7 cellular contexts compared by ENCODE assay signal in genomic region chr15:75532413-75533250, GRCh38. TPM values are rescaled to one million over a fixed set of nuclear protein-coding genes. Genes with fewer than 3 reads are reported as not detected.
A peak's percentile ranks its signal among the peaks of the same experiment; 100 is the strongest.
DNase-seq lines count a peak whose midpoint lies in the region; ATAC-seq and TF ChIP-seq lines count a peak whose summit lies in the region.

No MANE protein-coding gene starts in this region.

- peaks cover 17% of the 10 kb centered on the region for H3K4me1 ChIP-seq in PC-3 (ENCODE audit: insufficient read depth, low read length)

- no peaks in the 10 kb centered on the region for H3K36me3 ChIP-seq in PC-3 (ENCODE audit: low read depth, low read length)

- H3K9ac ChIP-seq in PC-3 (ENCODE audit: low read length) = no peak overlapping the region

- no peaks in the 10 kb centered on the region for H3K9me2 ChIP-seq in PC-3 (replicated peaks; ENCODE audit: low read length)

- no peaks in the 10 kb centered on the region for H3K27me3 ChIP-seq in PC-3 (ENCODE audit: low read length)

- peak overlapping the region; percentile 62 for H3K27ac Mint-ChIP-seq in endothelial cell (ENCODE audit: unreplicated experiment)
- H3K27ac Mint-ChIP-seq in mesothelial cell of epicardium = peak overlapping the region; percentile 89

- H3K79me2 ChIP-seq in PC-3 (ENCODE audit: low read length) = peaks cover 9% of the 10 kb centered on the region; the same call in 1 of the 2 replicates

- ATAC-seq in PC-3 (peak; percentile 80), GM21786 (IDR thresholded peaks at IDR 0.05; ENCODE audit: unreplicated experiment) (no peak), HG03565 (IDR thresholded peaks at IDR 0.05; ENCODE audit: unreplicated experiment) (no peak)

- H3K9me3 ChIP-seq in PC-3 (ENCODE audit: low read length) = no peaks in the 10 kb centered on the region

- H3K4me3 Mint-ChIP-seq in endothelial cell (ENCODE audit: unreplicated experiment) (no peak overlapping the region), mesothelial cell of epicardium (no peak overlapping the region)

- POLR2A ChIA-PET in PC-3 (lab: Charles Lee; ENCODE audit: unreplicated experiment) = interaction anchor here (0.6 kb wide), 1 partner anchor 12 kb away, joined by 5 read pairs; no protein-coding TSS in a partner anchor

- no peaks in the 10 kb centered on the region for H3F3A ChIP-seq in PC-3 (ENCODE audit: low read length, unreplicated experiment)

- peak; percentile 32; the same call in 1 of the 3 replicates for TF ChIP-seq CTCF in GM12872 (IDR thresholded peaks at IDR 0.05; ENCODE audit: insufficient read depth, low read depth, low read length)
- TF ChIP-seq CTCF in PC-3 (conservative IDR thresholded peaks at IDR 0.05; ENCODE audit: low read depth, low read length) = peak; percentile 58
- TF ChIP-seq CTCF in endothelial cell (IDR thresholded peaks at IDR 0.05; ENCODE audit: unreplicated experiment) = peak; percentile 71
- peak; percentile 25 for TF ChIP-seq CTCF in mesothelial cell of epicardium (IDR thresholded peaks at IDR 0.05; ENCODE audit: unreplicated experiment)

- no peaks in the 10 kb centered on the region for H3K9me3 Mint-ChIP-seq in endothelial cell (ENCODE audit: unreplicated experiment)
- no peaks in the 10 kb centered on the region for H3K9me3 Mint-ChIP-seq in mesothelial cell of epicardium

- intact Hi-C loops in PC-3 (cut with micrococcal nuclease) = no loop called here

- H3K4me3 ChIP-seq in PC-3 (ENCODE audit: low read length) = no peak overlapping the region

- H2AFZ ChIP-seq in PC-3 (ENCODE audit: low read length) = no peak overlapping the region

- H3K27ac ChIP-seq in PC-3 (ENCODE audit: low read length) = no peak overlapping the region

- H3K27me3 Mint-ChIP-seq in endothelial cell (ENCODE audit: unreplicated experiment) = no peaks in the 10 kb centered on the region
- H3K27me3 Mint-ChIP-seq in mesothelial cell of epicardium (ENCODE audit: low read depth) = no peaks in the 10 kb centered on the region

- CTCF ChIA-PET in PC-3 (lab: Charles Lee) = no interaction called here

- H3K4me1 Mint-ChIP-seq in endothelial cell (ENCODE audit: unreplicated experiment) (peaks cover 7% of the 10 kb centered on the region), mesothelial cell of epicardium (peaks cover 21% of the 10 kb centered on the region)

- DNase-seq in PC-3 = peak; percentile 46
- DNase-seq in endothelial cell (ENCODE audit: low spot score) = peak; percentile 57
- DNase-seq in mesothelial cell of epicardium (ENCODE audit: low spot score in 2 of 2, unreplicated experiment in 2 of 2) = no peak
- no peak for DNase-seq in NCI-H2107 treated with DMSO at 0.1 percent for 48 hours (lab: John Stamatoyannopoulos, UW; ENCODE audit: unreplicated experiment)

- BruUV-seq in PC-3 (replicated peaks; lab: Mats Ljungman, UMichigan) = no TSS peak

- H3K4me2 ChIP-seq in PC-3 (ENCODE audit: low read length) = no peak overlapping the region

- no peaks in the 10 kb centered on the region for H3K36me3 Mint-ChIP-seq in endothelial cell (ENCODE audit: low read depth, unreplicated experiment)
- no peaks in the 10 kb centered on the region for H3K36me3 Mint-ChIP-seq in mesothelial cell of epicardium

- peaks cover 5% of the 10 kb centered on the region; the same call in 1 of the 2 replicates for H4K20me1 ChIP-seq in PC-3 (ENCODE audit: low read length)

RNA-seq across cellular contexts. Expression of gene PTPN9, which starts 46.5 kb away (rescaled TPM):
- total RNA-seq in PC-3 (2014; rRNA removed) (9.1 and 15.7 TPM in 2 replicates), endothelial cell (ENCODE audit: unreplicated experiment) (41.9 TPM), mesothelial cell of epicardium (32.1 to 36.2 TPM (median 32.1 TPM) in 3 replicates)

Comparison
In these comparisons a context has a peak if more than half of its experiments do, and no peak if none do; other contexts are left out.
1. DNase-seq: peak in PC-3 (single experiment) and endothelial cell (single experiment); none in mesothelial cell of epicardium (0 of 2) and NCI-H2107 treated with DMSO at 0.1 percent for 48 hours (single experiment).
2. Peak in every context shown above with its lines, with median percentiles within 50 percentile points of each other: CTCF ChIP-seq.